ENCODE assay signal across 15 cellular contexts in genomic region chr4:80127870-80128419, GRCh38. TPM values are rescaled to one million over a fixed set of nuclear protein-coding genes. Genes with fewer than 3 reads are reported as not detected.
A peak's percentile ranks its signal among the peaks of the same experiment; 100 is the strongest.
DNase-seq lines count a peak whose midpoint lies in the region; ATAC-seq, FAIRE-seq and TF ChIP-seq lines count a peak whose summit lies in the region.
"Had no signal": no experiment of that assay in that cellular context is flagged by ENCODE, and none has a peak within 500 bp of the region (broad histone marks: within the 10 kb centered on the region; RNA-seq: fewer than 3 reads in every experiment).

No MANE protein-coding gene starts in this region.

- CTCF ChIA-PET in HepG2 (lab: Yijun Ruan, JAX; ENCODE audit: low intra/inter-chr PET ratio, low total read pairs) (no interaction called here), mammary epithelial cell (lab: Charles Lee; ENCODE audit: low non-redundant PET) (no interaction called here)

- H3K9me3 ChIP-seq in HepG2 (ENCODE audit: low read length) (no peaks in the 10 kb centered on the region), right lobe of liver (no peaks in the 10 kb centered on the region), mammary epithelial cell (replicated peaks; ENCODE audit: insufficient read depth, low read length) (no peaks in the 10 kb centered on the region)

- FAIRE-seq in HepG2 (lab: Jason Lieb, UNC) = no peak
- FAIRE-seq: colon had no signal

- TF ChIP-seq EP300 in HepG2 (IDR thresholded peaks at IDR 0.05; ENCODE audit: low read depth in 2 of 2, low read length in 2 of 2) (no peak), HepG2 (CRISPR knock-in tag; IDR thresholded peaks at IDR 0.05; ENCODE audit: borderline replicate concordance) (no peak)

- intact Hi-C loops in HepG2 (cut with micrococcal nuclease; ENCODE audit: unreplicated experiment) (no loop called here), right lobe of liver (cut with DNase I) (no loop called here), mammary epithelial cell (cut with micrococcal nuclease) (loop anchor here (5.0 kb wide), 1 partner anchor 179 kb away; no protein-coding TSS in a partner anchor)

- H3K9me3 Mint-ChIP-seq in stimulated activated memory B cell treated with anti-CD40 and anti-IgM and Interleukin-4, amounts not matched to agents 10 μg/mL and 1 μg/mL and 100 μg/mL, for 72 hours = no peaks in the 10 kb centered on the region

- dilution Hi-C loops in mammary epithelial cell (cut with HindIII; ENCODE audit: low sequenced_read_pairs) = no loop called here

- H3K27ac ChIP-seq in HepG2 (ENCODE audit: extremely low read length, insufficient read depth, low read length) (no peak overlapping the region), right lobe of liver (no peak overlapping the region), mammary epithelial cell (ENCODE audit: insufficient read depth, low read depth, low read length) (peak overlapping the region; percentile 57)
- H3K27ac ChIP-seq: WERI-Rb-1 had no signal

- TF ChIP-seq CTCF in HepG2 (CRISPR knock-in tag; IDR thresholded peaks at IDR 0.05) (no peak), right lobe of liver (IDR thresholded peaks at IDR 0.05) (no peak), mammary epithelial cell (conservative IDR thresholded peaks at IDR 0.05 in 1 of 2, IDR thresholded peaks at IDR 0.05 in 1 of 2; ENCODE audit: extremely low read depth in 1 of 2, insufficient read depth in 1 of 2, low read depth in 1 of 2, low read length in 2 of 2) (no peak)

- H3K4me3 ChIP-seq in HepG2 (replicated peaks in 1 of 3; ENCODE audit: insufficient read depth in 1 of 3, low read depth in 2 of 3, low read length in 3 of 3) (no peak overlapping the region), right lobe of liver (no peak overlapping the region), mammary epithelial cell (replicated peaks in 1 of 3; ENCODE audit: insufficient read depth in 1 of 3, low read depth in 2 of 3, low read length in 3 of 3) (no peak overlapping the region)

- in situ Hi-C loops in HepG2 (cut with HindIII; ENCODE audit: extremely low pct_ligation_motif_present, low pct_unique_long_range_greater_than_20kb) = no loop called here
- in situ Hi-C loops in mammary epithelial cell (cut with MboI; ENCODE audit: low sequenced_read_pairs in 2 of 2) = no loop called here

- BruUV-seq in HepG2 (replicated peaks; lab: Mats Ljungman, UMichigan) (no TSS peak), mammary epithelial cell (replicated peaks; lab: Mats Ljungman, UMichigan) (TSS peak; percentile 89)

- ATAC-seq in HepG2 (no peak), right lobe of liver (no peak), GM18868 (IDR thresholded peaks at IDR 0.05; ENCODE audit: unreplicated experiment) (no peak)
- ATAC-seq in stimulated activated memory B cell treated with anti-CD40 and anti-IgM and Interleukin-4, amounts not matched to agents 10 μg/mL and 1 μg/mL and 100 μg/mL, for 72 hours = no peak

- H4K20me1 ChIP-seq in HepG2 (ENCODE audit: insufficient read depth, low read length) (no peaks in the 10 kb centered on the region), mammary epithelial cell (ENCODE audit: insufficient read depth, low read length) (no peaks in the 10 kb centered on the region)

- no peak for DNase-seq in HepG2 (ENCODE audit: low spot score)
- no peak for DNase-seq in right lobe of liver
- DNase-seq in RKO (ENCODE audit: low spot score) = peak; percentile 50
- DNase-seq in mammary epithelial cell = no peak
- DNase-seq in Ammon's horn (ENCODE audit: low spot score) = no peak
- no peak for DNase-seq in NOMO-1 (lab: John Stamatoyannopoulos, UW; ENCODE audit: unreplicated experiment in 2 of 2)
- DNase-seq: activated CD8-positive, alpha-beta memory T cell treated with anti-CD3 and anti-CD28 coated beads, Interleukin-2, amount 50 U/mL, for 48 hours; anterior cingulate cortex; DMS153; NCI-H1694; NCI-H446 treated with DMSO at 0.1 percent for 48 hours; WERI-Rb-1 had no signal

- no peaks in the 10 kb centered on the region for H3K27me3 Mint-ChIP-seq in stimulated activated memory B cell treated with anti-CD40 and anti-IgM and Interleukin-4, amounts not matched to agents 10 μg/mL and 1 μg/mL and 100 μg/mL, for 72 hours

- H3K27ac Mint-ChIP-seq in stimulated activated memory B cell treated with anti-CD40 and anti-IgM and Interleukin-4, amounts not matched to agents 10 μg/mL and 1 μg/mL and 100 μg/mL, for 72 hours = peak overlapping the region; percentile 0

- POLR2A ChIA-PET in HepG2 (lab: Yijun Ruan, JAX) = no interaction called here

- H3K79me2 ChIP-seq in HepG2 (ENCODE audit: insufficient read depth, low read length) (no peaks in the 10 kb centered on the region), mammary epithelial cell (ENCODE audit: insufficient read depth, low read length) (peaks cover 3% of the 10 kb centered on the region)

- no peaks in the 10 kb centered on the region for H3K36me3 ChIP-seq in HepG2 (replicated peaks in 1 of 2; ENCODE audit: control insufficient read depth in 1 of 2, insufficient read depth in 2 of 2, low read length in 2 of 2)
- H3K36me3 ChIP-seq in right lobe of liver = no peaks in the 10 kb centered on the region
- H3K36me3 ChIP-seq in mammary epithelial cell (ENCODE audit: insufficient read depth, low read length) = no peaks in the 10 kb centered on the region
- H3K36me3 ChIP-seq: WERI-Rb-1 had no signal

- no peaks in the 10 kb centered on the region for H3K27me3 ChIP-seq in HepG2 (ENCODE audit: control insufficient read depth in 1 of 2, insufficient read depth in 2 of 2, low read length in 2 of 2)
- H3K27me3 ChIP-seq in right lobe of liver = no peaks in the 10 kb centered on the region
- no peaks in the 10 kb centered on the region for H3K27me3 ChIP-seq in mammary epithelial cell (ENCODE audit: insufficient read depth, low read length)

- no peak overlapping the region for H3K4me3 Mint-ChIP-seq in stimulated activated memory B cell treated with anti-CD40 and anti-IgM and Interleukin-4, amounts not matched to agents 10 μg/mL and 1 μg/mL and 100 μg/mL, for 72 hours

- H3K9ac ChIP-seq in HepG2 (ENCODE audit: insufficient read depth, low read depth, low read length) (no peak overlapping the region), mammary epithelial cell (ENCODE audit: insufficient read depth, low read length) (no peak overlapping the region)

- H3K4me2 ChIP-seq in HepG2 (ENCODE audit: low read depth, low read length) = no peak overlapping the region
- peak overlapping the region; percentile 72 for H3K4me2 ChIP-seq in mammary epithelial cell (ENCODE audit: insufficient read depth, low read depth, low read length)

- H3K4me1 ChIP-seq in HepG2 (ENCODE audit: insufficient read depth, low read length) = no peaks in the 10 kb centered on the region
- no peaks in the 10 kb centered on the region for H3K4me1 ChIP-seq in right lobe of liver
- H3K4me1 ChIP-seq in mammary epithelial cell (ENCODE audit: insufficient read depth, low read length) = peaks cover 46% of the 10 kb centered on the region

- H3K4me1 Mint-ChIP-seq in stimulated activated memory B cell treated with anti-CD40 and anti-IgM and Interleukin-4, amounts not matched to agents 10 μg/mL and 1 μg/mL and 100 μg/mL, for 72 hours = peaks cover 38% of the 10 kb centered on the region

- H2AFZ ChIP-seq in HepG2 (ENCODE audit: low read length) (no peak overlapping the region), mammary epithelial cell (ENCODE audit: low read depth, low read length) (no peak overlapping the region)

- TF ChIP-seq RAD21 in HepG2 (CRISPR knock-in tag; IDR thresholded peaks at IDR 0.05) = no peak

- H3K36me3 Mint-ChIP-seq in stimulated activated memory B cell treated with anti-CD40 and anti-IgM and Interleukin-4, amounts not matched to agents 10 μg/mL and 1 μg/mL and 100 μg/mL, for 72 hours = no peaks in the 10 kb centered on the region

- TF ChIP-seq POLR2A in HepG2 (IDR thresholded peaks at IDR 0.05; ENCODE audit: insufficient read depth in 1 of 2, low read depth in 2 of 2, low read length in 2 of 2) = no peak
- no peak for TF ChIP-seq POLR2A in right lobe of liver (IDR thresholded peaks at IDR 0.05)

- WGBS in HepG2 (ENCODE audit: low lambda C conversion rate) = 16% methylated on average over 3 of the region's 3 CpGs
- WGBS in right lobe of liver (ENCODE audit: insufficient coverage, low coverage, low lambda C conversion rate, missing lambda C conversion rate) = 68% methylated on average over 3 of the region's 3 CpGs
- WGBS in mammary epithelial cell (ENCODE audit: low coverage, missing lambda C conversion rate) = 96% methylated on average over 3 of the region's 3 CpGs

TF ChIP-seq in HepG2, 621 proteins besides CTCF, POLR2A, EP300 and RAD21:
- 0 out of 2 replicates have a peak, but pooled peaks have one; percentile 13 for TF ChIP-seq ZNF629 (CRISPR knock-in tag; conservative IDR thresholded peaks at IDR 0.05)
- TF ChIP-seq PHF5A (CRISPR knock-in tag; IDR thresholded peaks at IDR 0.05; ENCODE audit: low read depth, unreplicated experiment) = no peak

RNA-seq across cellular contexts. Expression of gene ANTXR2, which starts 54.9 kb away (rescaled TPM):
- 8.4 and 14.5 TPM in 2 replicates for total RNA-seq in HepG2 (2016; rRNA removed; fragmentation: Illumina TruSeq; extraction: Trizol)
- total RNA-seq in HepG2 (2016; cell fraction: cytosol; rRNA removed; fragmentation: Illumina TruSeq; extraction: Trizol; ENCODE audit: low read depth) = 0.62 and 1.0 TPM in 2 replicates
- 7.1 and 13.3 TPM in 2 replicates for total RNA-seq in HepG2 (2016; cell fraction: insoluble cytoplasmic fraction; rRNA removed; fragmentation: Illumina TruSeq; extraction: Trizol)
- total RNA-seq in HepG2 (2016; cell fraction: membrane; rRNA removed; fragmentation: Illumina TruSeq; extraction: Trizol) = 2.1 and 3.1 TPM in 2 replicates
- total RNA-seq in HepG2 (2016; cell fraction: nucleus; rRNA removed; fragmentation: Illumina TruSeq; extraction: Trizol) = 18.8 and 20.1 TPM in 2 replicates
- polyA plus RNA-seq in HepG2 (2011; rRNA removed) = 4.6 and 4.8 TPM in 2 replicates
- polyA plus RNA-seq in HepG2 (2011; cell fraction: cytosol; rRNA removed) = 1.8 and 3.7 TPM in 2 replicates
- polyA plus RNA-seq in HepG2 (2011; cell fraction: nucleus; rRNA removed) = 1.8 and 2.6 TPM in 2 replicates
- polyA plus RNA-seq in HepG2 (2012) = 4.9 and 8.5 TPM in 2 replicates
- 0.26 and 0.31 TPM in 2 replicates for polyA plus RNA-seq in HepG2 (2016; cell fraction: cytosol; fragmentation: Illumina TruSeq; extraction: Trizol; ENCODE audit: low read depth)
- polyA plus RNA-seq in HepG2 (2016; cell fraction: insoluble cytoplasmic fraction; fragmentation: Illumina TruSeq; extraction: Trizol; ENCODE audit: low read depth) = 4.9 and 5.3 TPM in 2 replicates
- polyA plus RNA-seq in HepG2 (2016; cell fraction: membrane; fragmentation: Illumina TruSeq; extraction: Trizol; ENCODE audit: low read depth) = 0.70 and 1.4 TPM in 2 replicates
- 11.4 and 13.9 TPM in 2 replicates for polyA plus RNA-seq in HepG2 (2016; cell fraction: nucleus; fragmentation: Illumina TruSeq; extraction: Trizol; ENCODE audit: insufficient read depth, low read depth)
- 4.2 TPM in 1 of 2 replicates, not detected in the other for polyA minus RNA-seq in HepG2 (2011; rRNA and poly(A)+ RNA removed; ENCODE audit: low replicate concordance)
- 6.0 and 10.0 TPM in 2 replicates for polyA minus RNA-seq in HepG2 (2011; cell fraction: cytosol; rRNA and poly(A)+ RNA removed)
- 21.8 and 32.9 TPM in 2 replicates for polyA minus RNA-seq in HepG2 (2011; cell fraction: nucleus; rRNA and poly(A)+ RNA removed)
- total RNA-seq in right lobe of liver = 10 to 100 TPM; 24.5 to 86.0 (median 33.7) TPM
- 100 to 1,000 TPM in 1 of 2 donors, 10 to 100 TPM in 1; 28.3 to 116 TPM for total RNA-seq in mammary epithelial cell
- polyA plus RNA-seq in mammary epithelial cell = 41.0 TPM
- polyA minus RNA-seq in mammary epithelial cell = 88.8 TPM
